Comparison of ENCODE assay signal across 28 cellular contexts in genomic region chr9:70490478-70490877, GRCh38.
DNase-seq lines count a peak whose midpoint lies in the region; ATAC-seq, FAIRE-seq and TF ChIP-seq lines count a peak whose summit lies in the region.
"Had no signal": no experiment of that assay in that cellular context is flagged by ENCODE, and none has a peak within 500 bp of the region (broad histone marks: within the 10 kb centered on the region; RNA-seq: fewer than 3 reads in every experiment).

No MANE protein-coding gene starts in this region.

- FAIRE-seq in K562 (lab: Jason Lieb, UNC) = no peak
- FAIRE-seq: colon had no signal

- BruUV-seq in HCT116 (replicated peaks; lab: Mats Ljungman, UMichigan) (no TSS peak), K562 (replicated peaks; lab: Mats Ljungman, UMichigan) (no TSS peak)

- intact Hi-C loops in HCT116 (cut with micrococcal nuclease) (no loop called here), K562 (cut with micrococcal nuclease) (no loop called here), right lobe of liver (cut with DNase I) (loop anchor here in 1 of 2 donors (10.0 kb wide), 1 partner anchor 114 kb away; no protein-coding TSS in a partner anchor)

- H4K20me1 ChIP-seq in BLaER1 treated with 17β-estradiol and CSF1 and Interleukin-3, amounts not matched to agents 10 nM and 100 nM = no peaks in the 10 kb centered on the region
- no peaks in the 10 kb centered on the region for H4K20me1 ChIP-seq in HCT116 (ENCODE audit: insufficient read depth)
- H4K20me1 ChIP-seq in K562 (replicated peaks; ENCODE audit: control insufficient read depth, insufficient read depth, low read length) = no peaks in the 10 kb centered on the region

- CTCF ChIA-PET in HCT116 (lab: Charles Lee) = interaction anchor here (1.0 kb wide), 1 partner anchor 112 kb away, joined by 4 read pairs; no protein-coding TSS in a partner anchor
- CTCF ChIA-PET in K562 (lab: Yijun Ruan, JAX; ENCODE audit: low intra/inter-chr PET ratio) = interaction anchor here (0.6 to 1.3 kb wide), 2 partner anchors 138 to 146 kb away, joined by 3 to 4 read pairs; no protein-coding TSS in a partner anchor

- no peaks in the 10 kb centered on the region for H3K27me3 ChIP-seq in BLaER1 treated with 17β-estradiol and CSF1 and Interleukin-3, amounts not matched to agents 10 nM and 100 nM
- H3K27me3 ChIP-seq in HCT116 (ENCODE audit: insufficient read depth, low read length) (no peaks in the 10 kb centered on the region), K562 (ENCODE audit: control insufficient read depth in 2 of 2, insufficient read depth in 2 of 2, low read length in 2 of 2) (no peaks in the 10 kb centered on the region), right lobe of liver (no peaks in the 10 kb centered on the region)
- H3K27me3 ChIP-seq: brain microvascular endothelial cell, esophagus muscularis mucosa, gastroesophageal sphincter, ovary, right atrium auricular region, stomach, tibial artery had no signal

- TF ChIP-seq POLR2A in HCT116 (IDR thresholded peaks at IDR 0.05; ENCODE audit: borderline replicate concordance, extremely low read depth, insufficient read depth, insufficient read length) = no peak
- TF ChIP-seq POLR2A in K562 (conservative IDR thresholded peaks at IDR 0.05) = no peak
- TF ChIP-seq POLR2A in right lobe of liver (IDR thresholded peaks at IDR 0.05) = no peak

- no peaks in the 10 kb centered on the region for H3K9me1 ChIP-seq in K562 (ENCODE audit: control insufficient read depth, insufficient read depth, low read length)

- H3K9me3 ChIP-seq in BLaER1 treated with 17β-estradiol and CSF1 and Interleukin-3, amounts not matched to agents 10 nM and 100 nM (replicated peaks in 1 of 11) = no peaks in the 10 kb centered on the region
- H3K9me3 ChIP-seq in HCT116 (ENCODE audit: control insufficient read depth in 1 of 2, insufficient read depth in 1 of 2, low read depth in 1 of 2, low read length in 2 of 2) (no peaks in the 10 kb centered on the region), K562 (replicated peaks; ENCODE audit: control insufficient read depth, insufficient read depth, low read depth, low read length) (no peaks in the 10 kb centered on the region), right lobe of liver (no peaks in the 10 kb centered on the region)
- H3K9me3 ChIP-seq: esophagus muscularis mucosa, gastroesophageal sphincter, left ventricle myocardium inferior, ovary, right atrium auricular region, stomach, tibial artery had no signal

- TF ChIP-seq CTCF in HCT116 (IDR thresholded peaks at IDR 0.05 in 2 of 3, conservative IDR thresholded peaks at IDR 0.05 in 1 of 3; ENCODE audit: borderline replicate concordance in 1 of 3, insufficient read depth in 1 of 3, low read depth in 2 of 3, low read length in 2 of 3) (0 out of 6 replicates have a peak, but pooled peaks of 1 of the 3 experiments have one; percentile 7), K562 (IDR thresholded peaks at IDR 0.05 in 2 of 3, conservative IDR thresholded peaks at IDR 0.05 in 1 of 3; ENCODE audit: insufficient read depth in 2 of 3, low read depth in 1 of 3, low read length in 3 of 3) (peak in 2 of 3 experiments; percentile 15 to 25; a peak in 3 of 6 replicates), right lobe of liver (IDR thresholded peaks at IDR 0.05) (peak in 3 of 4 donors; percentile 10 to 30 (median 18))

- peak overlapping the region in 6 of 11 experiments; percentile 79 to 94 (median 88); a peak in 7 of 22 replicates for H3K4me2 ChIP-seq in BLaER1 treated with 17β-estradiol and CSF1 and Interleukin-3, amounts not matched to agents 10 nM and 100 nM
- H3K4me2 ChIP-seq in HCT116 (ENCODE audit: low read length) (no peak overlapping the region), K562 (ENCODE audit: insufficient read depth, low read length) (no peak overlapping the region)

- in situ Hi-C loops in K562 (cut with MboI) = no loop called here

- no peak overlapping the region for H3K9ac ChIP-seq in BLaER1 treated with 17β-estradiol and CSF1 and Interleukin-3, amounts not matched to agents 10 nM and 100 nM
- H3K9ac ChIP-seq in HCT116 (ENCODE audit: low read length) = no peak overlapping the region
- H3K9ac ChIP-seq in K562 (ENCODE audit: insufficient read depth in 1 of 2, low read depth in 2 of 2, low read length in 2 of 2) = no peak overlapping the region
- H3K9ac ChIP-seq: GM23248 had no signal

- no peak overlapping the region for H3K4me3 ChIP-seq in BLaER1 treated with 17β-estradiol and CSF1 and Interleukin-3, amounts not matched to agents 10 nM and 100 nM
- H3K4me3 ChIP-seq in HCT116 (replicated peaks in 1 of 2; ENCODE audit: low read depth in 1 of 2, low read length in 2 of 2) (no peak overlapping the region), K562 (no peak overlapping the region), right lobe of liver (no peak overlapping the region)
- H3K4me3 ChIP-seq: esophagus muscularis mucosa, gastroesophageal sphincter, GM23248, left ventricle myocardium inferior, ovary, right atrium auricular region, stomach, tibial artery had no signal

- POLR2A ChIA-PET in HCT116 (lab: Charles Lee) = no interaction called here
- POLR2A ChIA-PET in K562 (lab: Yijun Ruan, JAX) = no interaction called here

- RAD21 ChIA-PET in HCT116 (lab: Charles Lee; ENCODE audit: low non-redundant PET in 1 of 2, low total read pairs in 2 of 2, uncharacterized antibody in 2 of 2, unreplicated experiment in 2 of 2) = interaction anchor here (0.6 to 0.7 kb wide), 2 partner anchors 72 to 112 kb away, joined by 3 to 4 read pairs; no protein-coding TSS in a partner anchor

- H2AFZ ChIP-seq in HCT116 (ENCODE audit: low read depth, low read length, poor library complexity, severe bottlenecking) = no peak overlapping the region
- H2AFZ ChIP-seq in K562 (ENCODE audit: low read depth, low read length) = no peak overlapping the region
- H2AFZ ChIP-seq: GM23248 had no signal

- DNase-seq in HCT116 (ENCODE audit: low read depth, low spot score) (no peak), K562 (ENCODE audit: extremely low read depth in 1 of 4, low spot score in 3 of 4) (peak in 1 of 4 experiments; percentile 18), right lobe of liver (peak in 1 of 3 donors; percentile 19), GM19240 (ENCODE audit: insufficient read length, low spot score) (no peak), hepatic stellate cell (ENCODE audit: low spot score) (no peak)
- DNase-seq: activated CD4-positive, alpha-beta T cell treated with anti-CD3 and anti-CD28 coated beads, Interleukin-2, amount 50 U/mL, for 48 hours; activated gamma-delta T cell; brain microvascular endothelial cell; effector memory CD4-positive, alpha-beta T cell; GM23248; hypothalamus; left ventricle myocardium inferior; NCI-H187; NCI-H2227 treated with DMSO at 0.1 percent for 48 hours; NCI-H748 treated with DMSO at 0.1 percent for 48 hours; nephron progenitor cell; ovary; stimulated activated CD4-positive, alpha-beta T cell treated with anti-CD3 and anti-CD28 coated beads, Interleukin-12 subunit alpha, Interleukin-12 subunit beta, amount 100 ng/mL, for 4 hours; stomach; T-helper 9 cell; tibial artery had no signal

- no peaks in the 10 kb centered on the region for H3K9me2 ChIP-seq in HCT116 (ENCODE audit: insufficient read depth)

- ATAC-seq in HCT116 (no peak), K562 (peak; percentile 59), right lobe of liver (peak; percentile 48 to 65 (median 52)), GM19351 (IDR thresholded peaks at IDR 0.05; ENCODE audit: unreplicated experiment) (no peak)
- ATAC-seq: gastroesophageal sphincter, WTC11 had no signal

- H3K4me1 ChIP-seq in BLaER1 treated with 17β-estradiol and CSF1 and Interleukin-3, amounts not matched to agents 10 nM and 100 nM = peaks cover 46 to 71% (median 49%) of the 10 kb centered on the region in 10 experiments
- H3K4me1 ChIP-seq in HCT116 (ENCODE audit: control insufficient read depth in 1 of 2, insufficient read depth in 2 of 2, low read length in 2 of 2) (peaks cover 7 to 10% of the 10 kb centered on the region in 2 experiments), K562 (replicated peaks in 1 of 2; ENCODE audit: control insufficient read depth in 2 of 2, insufficient read depth in 2 of 2, low read length in 2 of 2) (peaks cover 9 to 21% of the 10 kb centered on the region in 2 experiments; a peak in 3 of 5 replicates), right lobe of liver (peaks cover 0 to 2% (median 0%) of the 10 kb centered on the region in 4 donors)

- TF ChIP-seq RAD21 in HCT116 (IDR thresholded peaks at IDR 0.05; ENCODE audit: low read depth) (peak; percentile 47), K562 (CRISPR knock-in tag; conservative IDR thresholded peaks at IDR 0.05 in 1 of 2, IDR thresholded peaks at IDR 0.05 in 1 of 2) (peak; percentile 20 to 66; a peak in 3 of 4 replicates)

- TF ChIP-seq EP300 in K562 (IDR thresholded peaks at IDR 0.05; ENCODE audit: low read length) = no peak

- WGBS in K562 (ENCODE audit: insufficient coverage, low coverage, missing lambda C conversion rate) = 68% methylated on average over 5 of the region's 5 CpGs
- WGBS in right lobe of liver (ENCODE audit: insufficient coverage, low coverage, low lambda C conversion rate, missing lambda C conversion rate) = 75% methylated on average over 4 of the region's 5 CpGs

- no peak overlapping the region for H3K27ac ChIP-seq in BLaER1 treated with 17β-estradiol and CSF1 and Interleukin-3, amounts not matched to agents 10 nM and 100 nM
- H3K27ac ChIP-seq in HCT116 (ENCODE audit: low read depth, low read length) = no peak overlapping the region
- H3K27ac ChIP-seq in K562 (ENCODE audit: extremely low read depth, low read depth, low read length) = no peak overlapping the region
- no peak overlapping the region for H3K27ac ChIP-seq in right lobe of liver
- H3K27ac ChIP-seq: brain microvascular endothelial cell, gastroesophageal sphincter, GM23248, ovary, right atrium auricular region, stomach had no signal

- H3K79me2 ChIP-seq in HCT116 (ENCODE audit: insufficient read depth, low read length) (no peaks in the 10 kb centered on the region), K562 (ENCODE audit: control insufficient read depth, insufficient read depth, low read length) (no peaks in the 10 kb centered on the region)

- H3K36me3 ChIP-seq in BLaER1 treated with 17β-estradiol and CSF1 and Interleukin-3, amounts not matched to agents 10 nM and 100 nM = no peaks in the 10 kb centered on the region
- H3K36me3 ChIP-seq in HCT116 (ENCODE audit: control insufficient read depth in 1 of 2, insufficient read depth in 2 of 2, low read length in 2 of 2) (no peaks in the 10 kb centered on the region), K562 (ENCODE audit: control insufficient read depth, insufficient read depth, low read length) (no peaks in the 10 kb centered on the region), right lobe of liver (no peaks in the 10 kb centered on the region)
- H3K36me3 ChIP-seq: brain microvascular endothelial cell, esophagus muscularis mucosa, gastroesophageal sphincter, left ventricle myocardium inferior, ovary, right atrium auricular region, stomach, tibial artery had no signal

TF ChIP-seq in HCT116, 20 proteins besides CTCF, POLR2A, EP300 and RAD21 (continues in another document):
- TF ChIP-seq EGR1 (IDR thresholded peaks at IDR 0.05; ENCODE audit: low read depth) = no peak

TF ChIP-seq in K562, 482 proteins besides CTCF, POLR2A, EP300 and RAD21 (continues in another document):
- TF ChIP-seq ZNF431 (CRISPR knock-in tag; IDR thresholded peaks at IDR 0.05) (no peak), MTA1 (IDR thresholded peaks at IDR 0.05; ENCODE audit: borderline replicate concordance) (no peak)

Comparison
In these comparisons a context has a peak if more than half of its experiments do, and no peak if none do; other contexts are left out.
1. H3K4me2 ChIP-seq: peak in BLaER1 treated with 17β-estradiol and CSF1 and Interleukin-3, amounts not matched to agents 10 nM and 100 nM (6 of 11); none in HCT116 (single experiment) and K562 (single experiment).
2. ATAC-seq: peak in K562 (single experiment) and right lobe of liver (4 of 4); none in HCT116 (single experiment) and GM19351 (single experiment).